11 cellular contexts compared by ENCODE assay signal in genomic region chr5:150053231-150053626, GRCh38. TPM values are rescaled to one million over a fixed set of nuclear protein-coding genes. Genes with fewer than 3 reads are reported as not detected.
DNase-seq lines count a peak whose midpoint lies in the region; TF ChIP-seq lines count a peak whose summit lies in the region.
"Had no signal": no experiment of that assay in that cellular context is flagged by ENCODE, and none has a peak within 500 bp of the region (broad histone marks: within the 10 kb centered on the region; RNA-seq: fewer than 3 reads in every experiment).

No MANE protein-coding gene starts in this region.

- TF ChIP-seq POLR2A in Peyer's patch (IDR thresholded peaks at IDR 0.05) = no peak

- CTCF ChIA-PET in RWPE1 (lab: Yijun Ruan, JAX) = interaction anchor here (0.6 to 1.0 kb wide), 3 partner anchors 10 to 66 kb away, joined by 3 to 5 read pairs (median 3); no protein-coding TSS in a partner anchor

- no peaks in the 10 kb centered on the region for H3K9me3 ChIP-seq in Peyer's patch

- DNase-seq in activated CD8-positive, alpha-beta memory T cell treated with anti-CD3 and anti-CD28 coated beads, Interleukin-2, amount 50 U/mL, for 48 hours = peak; percentile 49
- DNase-seq in activated CD8-positive, alpha-beta memory T cell treated with anti-CD3 and anti-CD28 coated beads, Interleukin-2, amount 50 U/mL, for 4 hours = no peak
- no peak for DNase-seq in RWPE1 (ENCODE audit: low spot score)
- DNase-seq in epithelial cell of esophagus (ENCODE audit: low read depth) = peak; percentile 71
- no peak for DNase-seq in Peyer's patch
- DNase-seq in NCI-H2196 (lab: John Stamatoyannopoulos, UW; ENCODE audit: unreplicated experiment) = no peak
- DNase-seq in NCI-H510A (lab: John Stamatoyannopoulos, UW) = no peak
- DNase-seq: hippocampal formation, nucleus accumbens had no signal

- POLR2A ChIA-PET in RWPE1 (lab: Yijun Ruan, JAX; ENCODE audit: low non-redundant PET) = no interaction called here

- peaks cover 0 to 70% (median 2%) of the 10 kb centered on the region in 3 donors for H3K36me3 ChIP-seq in Peyer's patch

- H3K27ac ChIP-seq in RWPE1 (peak overlapping the region; percentile 33), Peyer's patch (no peak overlapping the region)
- H3K27ac ChIP-seq: C4-2B had no signal

- no peaks in the 10 kb centered on the region for H3K27me3 ChIP-seq in Peyer's patch

- H3K9me3 Mint-ChIP-seq in stimulated activated naive CD8-positive, alpha-beta T cell treated with anti-CD3 and anti-CD28 coated beads, Interleukin-15, Interleukin-2, amounts not matched to agents 100 ng/mL and 50 ng/mL, for 24 hours = no peaks in the 10 kb centered on the region

- H3K4me3 ChIP-seq in epithelial cell of esophagus (ENCODE audit: low read length) = no peak overlapping the region
- H3K4me3 ChIP-seq in Peyer's patch = no peak overlapping the region

- peaks cover 7% of the 10 kb centered on the region for H3K4me1 Mint-ChIP-seq in stimulated activated naive CD8-positive, alpha-beta T cell treated with anti-CD3 and anti-CD28 coated beads, Interleukin-15, Interleukin-2, amounts not matched to agents 100 ng/mL and 50 ng/mL, for 24 hours (ENCODE audit: low read depth)

- no peak overlapping the region for H3K4me3 Mint-ChIP-seq in stimulated activated naive CD8-positive, alpha-beta T cell treated with anti-CD3 and anti-CD28 coated beads, Interleukin-15, Interleukin-2, amounts not matched to agents 100 ng/mL and 50 ng/mL, for 24 hours

- no peaks in the 10 kb centered on the region for H3K4me1 ChIP-seq in Peyer's patch

- H3K27me3 Mint-ChIP-seq in stimulated activated naive CD8-positive, alpha-beta T cell treated with anti-CD3 and anti-CD28 coated beads, Interleukin-15, Interleukin-2, amounts not matched to agents 100 ng/mL and 50 ng/mL, for 24 hours = no peaks in the 10 kb centered on the region

- H3K36me3 Mint-ChIP-seq in stimulated activated naive CD8-positive, alpha-beta T cell treated with anti-CD3 and anti-CD28 coated beads, Interleukin-15, Interleukin-2, amounts not matched to agents 100 ng/mL and 50 ng/mL, for 24 hours (ENCODE audit: low read depth) = peaks cover 56% of the 10 kb centered on the region

- peak overlapping the region; percentile 23 for H3K27ac Mint-ChIP-seq in stimulated activated naive CD8-positive, alpha-beta T cell treated with anti-CD3 and anti-CD28 coated beads, Interleukin-15, Interleukin-2, amounts not matched to agents 100 ng/mL and 50 ng/mL, for 24 hours

- no peak for TF ChIP-seq CTCF in RWPE1 (conservative IDR thresholded peaks at IDR 0.05; ENCODE audit: low read depth)
- no peak for TF ChIP-seq CTCF in epithelial cell of esophagus (IDR thresholded peaks at IDR 0.05; ENCODE audit: insufficient read depth, low read depth, low read length, missing control alignments)
- no peak for TF ChIP-seq CTCF in Peyer's patch (IDR thresholded peaks at IDR 0.05)

RNA-seq across cellular contexts. Expression of gene CSF1R, which starts 33.1 kb away (rescaled TPM):
- total RNA-seq in Peyer's patch = 10 to 100 TPM in 3 of 4 donors, 1 to 10 TPM in 1; 2.1 to 24.8 (median 13.5) TPM

RNA-seq across cellular contexts. Expression of gene HMGXB3, which starts 52.7 kb away (rescaled TPM):
- 10 to 100 TPM; 24.3 to 45.0 (median 41.4) TPM for total RNA-seq in Peyer's patch

RNA-seq across cellular contexts. Expression of gene TIGD6, which starts 52.8 kb away (rescaled TPM):
- 1 to 10 TPM; 1.2 to 4.5 (median 2.7) TPM for total RNA-seq in Peyer's patch

Comparison
In these comparisons a context has a peak if more than half of its experiments do, and no peak if none do; other contexts are left out.
1. DNase-seq: peak in activated CD8-positive, alpha-beta memory T cell treated with anti-CD3 and anti-CD28 coated beads, Interleukin-2, amount 50 U/mL, for 48 hours (single experiment) and epithelial cell of esophagus (single experiment); none in activated CD8-positive, alpha-beta memory T cell treated with anti-CD3 and anti-CD28 coated beads, Interleukin-2, amount 50 U/mL, for 4 hours (single experiment), RWPE1 (single experiment), Peyer's patch (0 of 3), NCI-H2196 (single experiment) and NCI-H510A (single experiment).